Comparison of ENCODE assay signal across 11 cellular contexts in genomic region chr6:113920663-113921267, GRCh38. TPM values are rescaled to one million over a fixed set of nuclear protein-coding genes. Genes with fewer than 3 reads are reported as not detected.
A peak's percentile ranks its signal among the peaks of the same experiment; 100 is the strongest.
DNase-seq lines count a peak whose midpoint lies in the region; ATAC-seq and TF ChIP-seq lines count a peak whose summit lies in the region.
"Had no signal": no experiment of that assay in that cellular context is flagged by ENCODE, and none has a peak within 500 bp of the region (broad histone marks: within the 10 kb centered on the region; RNA-seq: fewer than 3 reads in every experiment).

No MANE protein-coding gene starts in this region.

- H3K4me1 ChIP-seq in endodermal cell (ENCODE audit: control insufficient read depth, insufficient read depth, low read length) (peaks cover 8% of the 10 kb centered on the region), neural progenitor cell (no peaks in the 10 kb centered on the region), transverse colon (peaks cover 0 to 5% (median 0%) of the 10 kb centered on the region in 4 donors)

- H3K9me3 ChIP-seq in endodermal cell (ENCODE audit: control insufficient read depth, low read length), result no peaks in the 10 kb centered on the region
- H3K9me3 ChIP-seq in neural progenitor cell (ENCODE audit: low read depth), result no peaks in the 10 kb centered on the region
- H3K9me3 ChIP-seq in transverse colon, result no peaks in the 10 kb centered on the region
- H3K9me3 ChIP-seq: thoracic aorta had no signal

- H3K4me3 Mint-ChIP-seq in endodermal cell (no peak overlapping the region), HFFc6 (no peak overlapping the region), neural progenitor cell (no peak overlapping the region)
- H3K4me3 Mint-ChIP-seq: T-cell had no signal

- H3K27ac ChIP-seq in endodermal cell (ENCODE audit: low read depth, low read length) (no peak overlapping the region), neural progenitor cell (no peak overlapping the region), transverse colon (no peak overlapping the region)
- H3K27ac ChIP-seq: thoracic aorta had no signal

- peaks cover 7% of the 10 kb centered on the region for H3K4me1 Mint-ChIP-seq in endodermal cell
- peaks cover 1% of the 10 kb centered on the region; the same call in 1 of the 2 replicates for H3K4me1 Mint-ChIP-seq in HFFc6 (ENCODE audit: low read depth)
- H3K4me1 Mint-ChIP-seq in neural progenitor cell, result no peaks in the 10 kb centered on the region

- H3F3A ChIP-seq in neural progenitor cell (ENCODE audit: low read depth), result no peaks in the 10 kb centered on the region

- DNase-seq in GF-D8 (lab: John Stamatoyannopoulos, UW), result peak; percentile 33
- DNase-seq in endodermal cell, result no peak
- DNase-seq in HFFc6, result no peak
- no peak for DNase-seq in H7
- DNase-seq in neural progenitor cell (ENCODE audit: low spot score), result no peak
- DNase-seq in transverse colon, result no peak
- DNase-seq: COR-L47, T-cell had no signal

- H3K4me2 ChIP-seq in neural progenitor cell, result no peak overlapping the region

- H3K9ac ChIP-seq in endodermal cell (ENCODE audit: extremely low read depth, low read length, poor library complexity, severe bottlenecking) (no peak overlapping the region), neural progenitor cell (no peak overlapping the region)

- in situ Hi-C loops in transverse colon (cut with MboI; ENCODE audit: low pct_ligation_motif_present in 1 of 4, low pct_unique_long_range_greater_than_20kb in 1 of 4, low sequenced_read_pairs in 3 of 4), result loop anchor here in 2 of 4 donors (25.0 kb wide), 1 partner anchor 1733 kb away; no protein-coding TSS in a partner anchor

- H3K27me3 Mint-ChIP-seq in endodermal cell (ENCODE audit: insufficient read depth), result peaks cover 6% of the 10 kb centered on the region
- no peaks in the 10 kb centered on the region for H3K27me3 Mint-ChIP-seq in HFFc6 (ENCODE audit: insufficient read depth)
- H3K27me3 Mint-ChIP-seq in neural progenitor cell (ENCODE audit: insufficient read depth, low read depth), result peaks cover 2% of the 10 kb centered on the region

- H3K4me3 ChIP-seq in endodermal cell (ENCODE audit: low read length) (no peak overlapping the region), H7 (ENCODE audit: insufficient read depth, low read depth, low read length) (no peak overlapping the region), neural progenitor cell (no peak overlapping the region), transverse colon (no peak overlapping the region)
- H3K4me3 ChIP-seq: thoracic aorta had no signal

- H3K36me3 Mint-ChIP-seq in endodermal cell (ENCODE audit: low read depth), result no peaks in the 10 kb centered on the region
- no peaks in the 10 kb centered on the region for H3K36me3 Mint-ChIP-seq in HFFc6 (ENCODE audit: low read depth)
- no peaks in the 10 kb centered on the region for H3K36me3 Mint-ChIP-seq in neural progenitor cell
- H3K36me3 Mint-ChIP-seq: T-cell had no signal

- TF ChIP-seq CTCF in endodermal cell (conservative IDR thresholded peaks at IDR 0.05) (no peak), HFFc6 (IDR thresholded peaks at IDR 0.05) (no peak), neural progenitor cell (IDR thresholded peaks at IDR 0.05) (no peak), transverse colon (IDR thresholded peaks at IDR 0.05) (no peak)

- intact Hi-C loops in transverse colon (cut with DNase I; ENCODE audit: low total_unique reads), result no loop called here

- H3K36me3 ChIP-seq in endodermal cell (ENCODE audit: control insufficient read depth, insufficient read depth, low read length) (no peaks in the 10 kb centered on the region), H7 (replicated peaks; ENCODE audit: control insufficient read depth, insufficient read depth, low read length) (no peaks in the 10 kb centered on the region), neural progenitor cell (no peaks in the 10 kb centered on the region), transverse colon (no peaks in the 10 kb centered on the region)
- H3K36me3 ChIP-seq: thoracic aorta had no signal

- 79 to 88% methylated on average over 3 of the region's 3 CpGs for WGBS in endodermal cell (ENCODE audit: insufficient coverage in 1 of 2, insufficient read length in 1 of 2), 2 experiments
- WGBS in transverse colon (ENCODE audit: low coverage in 1 of 2), 2 donors, result 49 to 78% methylated on average over 1 to 3 of the region's 3 CpGs

- H3K9me3 Mint-ChIP-seq in endodermal cell (no peaks in the 10 kb centered on the region), HFFc6 (no peaks in the 10 kb centered on the region), neural progenitor cell (no peaks in the 10 kb centered on the region)
- H3K9me3 Mint-ChIP-seq: T-cell had no signal

- no peaks in the 10 kb centered on the region for H3K79me2 ChIP-seq in neural progenitor cell (ENCODE audit: low read depth)

- no peak for TF ChIP-seq EP300 in transverse colon (IDR thresholded peaks at IDR 0.05; ENCODE audit: low read depth)

- H3K27me3 ChIP-seq in endodermal cell (ENCODE audit: control insufficient read depth, insufficient read depth, low read length, poor library complexity, severe bottlenecking) (peaks cover 7% of the 10 kb centered on the region), H7 (ENCODE audit: control insufficient read depth, insufficient read depth, low read length) (no peaks in the 10 kb centered on the region), neural progenitor cell (no peaks in the 10 kb centered on the region), transverse colon (no peaks in the 10 kb centered on the region)

- TF ChIP-seq POLR2A in transverse colon (IDR thresholded peaks at IDR 0.05), result no peak

- no peaks in the 10 kb centered on the region for H4K20me1 ChIP-seq in neural progenitor cell (ENCODE audit: low read depth)

- H3K27ac Mint-ChIP-seq in endodermal cell (peak overlapping the region; percentile 54), HFFc6 (no peak overlapping the region), neural progenitor cell (no peak overlapping the region)

- no peak overlapping the region for H2AFZ ChIP-seq in neural progenitor cell (replicated peaks)

- peak; percentile 81 for ATAC-seq in GM21367 (IDR thresholded peaks at IDR 0.05; ENCODE audit: unreplicated experiment)
- ATAC-seq in HG03354 (IDR thresholded peaks at IDR 0.05; ENCODE audit: poor library complexity, severe bottlenecking, unreplicated experiment), result peak; percentile 91

RNA-seq across cellular contexts. Expression of gene HDAC2, which starts 50.2 kb away (rescaled TPM):
- total RNA-seq in endodermal cell (100 to 1,000 TPM; 275 to 335 TPM), neural progenitor cell (ENCODE audit: low replicate concordance) (328 and 429 TPM in 2 replicates), transverse colon (10 to 100 TPM; 26.6 to 60.8 (median 38.0) TPM)
- polyA plus RNA-seq in endodermal cell (2013, experiment 1 of 2), result 398 TPM
- polyA plus RNA-seq in endodermal cell (2013, experiment 2 of 2), result 389 TPM
- total RNA-seq in HFFc6 (2021; fragmentation: NEBNext Ultra II Directional; extraction: Animal tissue kit (Norgen Biotek cat#: 25700)), result 100 to 1,000 TPM in 4 of 6 experiments, 10 to 100 TPM in 2; 85.8 to 108 (median 103) TPM
- total RNA-seq in H7 (2014; rRNA removed; shearing (Covaris generic)), result 181 and 223 TPM in 2 replicates
